7 cellular contexts compared by ENCODE assay signal in the genomic region with DNA sequence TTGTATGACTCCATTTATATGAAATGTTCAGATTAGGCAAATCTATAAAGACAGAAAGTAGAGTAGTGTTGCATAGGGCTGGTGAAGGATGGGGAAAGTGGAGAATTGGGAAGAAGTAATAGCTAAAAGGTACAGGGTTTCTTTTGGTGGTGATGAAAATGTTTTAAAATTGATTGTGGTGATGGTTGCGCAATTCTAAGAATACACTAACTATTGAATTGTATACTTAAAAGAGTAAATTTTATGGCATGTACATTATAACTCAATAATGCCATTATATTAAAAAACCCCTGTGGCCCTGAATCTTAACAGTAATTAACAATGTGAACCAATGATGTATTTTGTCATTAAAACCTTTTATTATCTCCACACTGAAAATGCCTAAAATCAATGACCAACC.
"Had no signal": no experiment of that assay in that cellular context is flagged by ENCODE, and none has a peak within 500 bp of the region (broad histone marks: within the 10 kb centered on the region; RNA-seq: fewer than 3 reads in every experiment).

No MANE protein-coding gene starts in this region.

- DNase-seq: IMR-90, KBM-7, KG1 had no signal

- FAIRE-seq: HepG2, HTR-8/SVneo had no signal

- H3K4me2 ChIP-seq: KMS-11 had no signal

- ATAC-seq: HepG2 had no signal

- H3K9ac ChIP-seq: KMS-11 had no signal

- H3K27ac ChIP-seq: HL-60, KMS-11 had no signal
